Comparison of ENCODE assay signal across 15 cellular contexts in the genomic region with DNA sequence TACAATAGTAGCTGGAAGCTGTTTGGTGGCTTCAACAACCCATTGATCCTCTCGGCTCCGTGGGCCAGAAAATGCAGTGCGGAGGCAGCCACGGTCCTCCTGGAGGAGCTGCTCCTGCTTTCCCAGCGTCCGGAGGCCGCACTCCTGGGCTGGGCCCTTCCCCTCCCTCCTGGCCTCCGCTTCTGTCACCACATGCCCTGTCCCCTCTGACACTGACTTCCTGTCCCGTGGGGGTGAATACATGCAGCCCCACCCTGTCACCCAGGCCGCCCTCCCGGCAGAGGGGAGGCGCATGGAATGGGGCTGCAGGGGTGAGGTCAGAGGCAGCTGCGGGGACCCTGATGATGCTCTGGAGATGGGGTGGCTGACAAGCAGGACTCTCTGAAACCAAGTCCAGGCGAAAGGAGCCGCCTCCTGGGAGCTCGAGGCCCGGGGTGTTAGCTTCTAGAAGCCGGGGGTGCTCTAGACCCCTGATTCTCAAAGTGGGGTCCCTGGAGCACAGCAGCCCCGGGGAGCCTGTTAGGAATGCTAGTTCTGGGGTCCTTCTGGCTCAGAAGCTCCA. TPM values are rescaled to one million over a fixed set of nuclear protein-coding genes. Genes with fewer than 3 reads are reported as not detected.
DNase-seq lines count a peak whose midpoint lies in the region; ATAC-seq and TF ChIP-seq lines count a peak whose summit lies in the region.
"Had no signal": no experiment of that assay in that cellular context is flagged by ENCODE, and none has a peak within 500 bp of the region (broad histone marks: within the 10 kb centered on the region; RNA-seq: fewer than 3 reads in every experiment).

No MANE protein-coding gene starts in this region.

- no TSS peak for BruUV-seq in IMR-90 (replicated peaks; lab: Mats Ljungman, UMichigan)

- DNase-seq in left cardiac atrium (peak; percentile 13), left ventricle myocardium inferior (no peak), IMR-90 (no peak), right cardiac atrium (peak; percentile 0 to 46 (median 29)), psoas muscle (peak; percentile 9 to 35), superior temporal gyrus (ENCODE audit: extremely low spot score) (no peak), NCI-H187 (lab: John Stamatoyannopoulos, UW) (no peak), germinal center (ENCODE audit: low spot score) (no peak)
- DNase-seq: CD4-positive, alpha-beta T cell; DMS153; DMS79; GDM1; HCEC 1CT had no signal

- H3K9me3 ChIP-seq in left ventricle myocardium inferior (replicated peaks), result no peaks in the 10 kb centered on the region
- H3K9me3 ChIP-seq in IMR-90 (ENCODE audit: control insufficient read depth, insufficient read depth, low read length), result no peaks in the 10 kb centered on the region
- H3K9me3 ChIP-seq in right cardiac atrium (ENCODE audit: control insufficient read depth, low read length), result no peaks in the 10 kb centered on the region
- H3K9me3 ChIP-seq in psoas muscle, result no peaks in the 10 kb centered on the region

- H3K14ac ChIP-seq in IMR-90 (replicated peaks; ENCODE audit: low read depth, low read length), result no peak overlapping the region

- H3K79me1 ChIP-seq in IMR-90 (ENCODE audit: low read depth in 1 of 2, low read length in 2 of 2), result no peaks in the 10 kb centered on the region

- TF ChIP-seq CTCF in left ventricle myocardium inferior (IDR thresholded peaks at IDR 0.05; ENCODE audit: borderline replicate concordance) (no peak), IMR-90 (conservative IDR thresholded peaks at IDR 0.05; ENCODE audit: low read depth, low read length) (no peak), psoas muscle (IDR thresholded peaks at IDR 0.05) (no peak)

- no peak for ATAC-seq in left cardiac atrium
- no peak for ATAC-seq in IMR-90 (ENCODE audit: low read depth)
- ATAC-seq in right cardiac atrium, result no peak
- no peak for ATAC-seq in psoas muscle

- H3K9ac ChIP-seq in IMR-90 (ENCODE audit: low read depth, low read length), result no peak overlapping the region

- TF ChIP-seq POLR2A in IMR-90 (IDR thresholded peaks at IDR 0.05; ENCODE audit: low read depth, low read length), result no peak

- H3K56ac ChIP-seq in IMR-90 (ENCODE audit: extremely low read depth, insufficient read depth, low read length), result no peak overlapping the region

- no peak overlapping the region for H4K8ac ChIP-seq in IMR-90 (ENCODE audit: low read depth in 2 of 2, low read length in 2 of 2)

- POLR2A ChIA-PET in IMR-90 (lab: Charles Lee; ENCODE audit: unreplicated experiment), result no interaction called here

- H4K91ac ChIP-seq in IMR-90 (ENCODE audit: insufficient read depth, low read depth, low read length), result no peak overlapping the region

- intact Hi-C loops in left cardiac atrium (cut with DNase I), result no loop called here
- intact Hi-C loops in left ventricle myocardium inferior (cut with micrococcal nuclease), result no loop called here
- intact Hi-C loops in IMR-90 (cut with micrococcal nuclease), result no loop called here
- intact Hi-C loops in right cardiac atrium (cut with DNase I), result no loop called here
- intact Hi-C loops in psoas muscle (cut with DNase I), result no loop called here

- no peak overlapping the region for H2BK5ac ChIP-seq in IMR-90 (ENCODE audit: low read depth, low read length, poor library complexity, severe bottlenecking)

- H2BK15ac ChIP-seq in IMR-90 (ENCODE audit: low read depth, low read length), result no peak overlapping the region

- H2BK20ac ChIP-seq in IMR-90 (ENCODE audit: low read depth, low read length), result no peak overlapping the region

- no peak overlapping the region for H2AFZ ChIP-seq in IMR-90 (replicated peaks; ENCODE audit: low read length, poor library complexity)
- H2AFZ ChIP-seq: GM23338 had no signal

- H3K4me2 ChIP-seq in IMR-90 (ENCODE audit: low read depth, low read length), result no peak overlapping the region
- H3K4me2 ChIP-seq: GM23338 had no signal

- dilution Hi-C loops in IMR-90 (cut with HindIII; ENCODE audit: low sequenced_read_pairs, unreplicated experiment), result no loop called here

- no peak overlapping the region for H3K18ac ChIP-seq in IMR-90 (ENCODE audit: low read depth, low read length)

- no peak overlapping the region for H3K27ac ChIP-seq in left ventricle myocardium inferior (replicated peaks)
- H3K27ac ChIP-seq in IMR-90 (ENCODE audit: insufficient read depth, low read length), result no peak overlapping the region
- no peak overlapping the region for H3K27ac ChIP-seq in right cardiac atrium (ENCODE audit: low read length)
- no peak overlapping the region for H3K27ac ChIP-seq in psoas muscle
- H3K27ac ChIP-seq: C4-2B had no signal

- H4K20me1 ChIP-seq in IMR-90 (ENCODE audit: insufficient read depth, low read length), result no peaks in the 10 kb centered on the region

- no peak for TF ChIP-seq RAD21 in IMR-90 (IDR thresholded peaks at IDR 0.05; ENCODE audit: low read length)

- in situ Hi-C loops in IMR-90 (cut with MboI; ENCODE audit: low sequenced_read_pairs), result no loop called here

- H3K4me1 ChIP-seq in left ventricle myocardium inferior (no peaks in the 10 kb centered on the region), IMR-90 (ENCODE audit: control insufficient read depth, insufficient read depth, low read length) (no peaks in the 10 kb centered on the region), right cardiac atrium (ENCODE audit: control insufficient read depth, insufficient read depth, low read length) (no peaks in the 10 kb centered on the region), psoas muscle (no peaks in the 10 kb centered on the region)

- H3K4me3 ChIP-seq in left ventricle myocardium inferior (no peak overlapping the region), IMR-90 (ENCODE audit: insufficient read depth, low read depth, low read length) (no peak overlapping the region), right cardiac atrium (ENCODE audit: low read length) (no peak overlapping the region), psoas muscle (no peak overlapping the region)
- H3K4me3 ChIP-seq: GM23338 had no signal

- no peaks in the 10 kb centered on the region for H3K36me3 ChIP-seq in left ventricle myocardium inferior
- H3K36me3 ChIP-seq in IMR-90 (ENCODE audit: control insufficient read depth, insufficient read depth, low read length), result no peaks in the 10 kb centered on the region
- no peaks in the 10 kb centered on the region for H3K36me3 ChIP-seq in psoas muscle (ENCODE audit: insufficient read depth in 1 of 2, low read depth in 1 of 2)

- peak overlapping the region; percentile 24 for H2AK9ac ChIP-seq in IMR-90 (replicated peaks; ENCODE audit: low read depth, low read length, poor library complexity)

- peaks cover 93% of the 10 kb centered on the region for H3K27me3 ChIP-seq in left ventricle myocardium inferior (ENCODE audit: low read depth)
- H3K27me3 ChIP-seq in IMR-90 (ENCODE audit: control insufficient read depth, insufficient read depth, low read length), result peaks cover 65% of the 10 kb centered on the region
- H3K27me3 ChIP-seq in right cardiac atrium (ENCODE audit: control insufficient read depth, insufficient read depth), result no peaks in the 10 kb centered on the region
- H3K27me3 ChIP-seq in psoas muscle (ENCODE audit: insufficient read depth in 3 of 3, low read length in 2 of 3), result peaks cover 0 to 46% (median 14%) of the 10 kb centered on the region in 3 donors

- H2BK120ac ChIP-seq in IMR-90 (ENCODE audit: low read depth, low read length), result no peak overlapping the region

- H3K23ac ChIP-seq in IMR-90 (ENCODE audit: low read depth, low read length), result no peak overlapping the region

- no peak overlapping the region for H4K5ac ChIP-seq in IMR-90 (ENCODE audit: low read depth, low read length)

- no peaks in the 10 kb centered on the region for H3K9me1 ChIP-seq in IMR-90 (ENCODE audit: insufficient read depth, low read length)

- 58% methylated on average over 9 of the region's 19 CpGs; no CpG with 5 or more reads in 1 of the 2 experiments for WGBS in IMR-90 (ENCODE audit: extremely low coverage in 2 of 2, insufficient read length in 1 of 2), 2 experiments
- 62% methylated on average over 19 of the region's 19 CpGs for WGBS in right cardiac atrium
- 61 to 68% (median 66%) methylated on average over 16 to 19 of the region's 19 CpGs for WGBS in psoas muscle, 3 donors

- H2AK5ac ChIP-seq in IMR-90 (ENCODE audit: low read depth, low read length), result no peak overlapping the region

- no peak overlapping the region for H3K4ac ChIP-seq in IMR-90 (ENCODE audit: low read depth, low read length)

- CTCF ChIA-PET in IMR-90 (lab: Yijun Ruan, JAX), result no interaction called here

TF ChIP-seq in IMR-90, 13 proteins besides CTCF, POLR2A, EP300 and RAD21 (continues in another document):
- TF ChIP-seq SMC3 (IDR thresholded peaks at IDR 0.05; ENCODE audit: low read depth, low read length) (no peak), RFX5 (IDR thresholded peaks at IDR 0.05; ENCODE audit: low read depth, low read length) (no peak), BHLHE40 (IDR thresholded peaks at IDR 0.05; ENCODE audit: low read depth, low read length) (no peak), MAFK (IDR thresholded peaks at IDR 0.05; ENCODE audit: low read depth, low read length) (no peak), CHD1 (IDR thresholded peaks at IDR 0.05; ENCODE audit: low read depth, low read length) (no peak), CEBPB (IDR thresholded peaks at IDR 0.05; ENCODE audit: low read depth, low read length) (no peak), MXI1 (IDR thresholded peaks at IDR 0.05; ENCODE audit: borderline replicate concordance, low read depth, low read length) (no peak)

RNA-seq across cellular contexts. Expression of a gene that starts 32.2 kb away (rescaled TPM):
- total RNA-seq in left cardiac atrium (10 to 100 TPM in 1 of 2 donors, 1 to 10 TPM in 1; 8.4 to 10.9 TPM), left ventricle myocardium inferior (10.3 TPM), IMR-90 (2012; rRNA removed) (5.2 and 6.1 TPM in 2 replicates), right cardiac atrium (10 to 100 TPM in 1 of 4 donors, 1 to 10 TPM in 3; 7.7 to 10.1 (median 9.1) TPM), psoas muscle (10 to 100 TPM in 3 of 4 donors, 1 to 10 TPM in 1; 7.9 to 25.7 (median 17.7) TPM)
- polyA plus RNA-seq in IMR-90 (2012; rRNA removed) (13.4 and 17.0 TPM in 2 replicates), right cardiac atrium (11.0 TPM), psoas muscle (10 to 100 TPM; 28.4 to 36.7 (median 30.8) TPM)
- 12.0 and 16.4 TPM in 2 replicates for polyA plus RNA-seq in IMR-90 (2012; cell fraction: cytosol; rRNA removed)
- 12.2 and 32.5 TPM in 2 replicates for polyA plus RNA-seq in IMR-90 (2012; cell fraction: nucleus; rRNA removed; ENCODE audit: low replicate concordance)

RNA-seq across cellular contexts. Expression of a gene that starts 32.3 kb away (rescaled TPM):
- total RNA-seq in left cardiac atrium (10 to 100 TPM in 1 of 2 donors, 1 to 10 TPM in 1; 8.7 to 11.3 TPM), left ventricle myocardium inferior (9.0 TPM), IMR-90 (2012; rRNA removed) (3.3 and 3.8 TPM in 2 replicates), right cardiac atrium (10 to 100 TPM in 2 of 4 donors, 1 to 10 TPM in 2; 7.4 to 11.7 (median 10.1) TPM), psoas muscle (10 to 100 TPM in 3 of 4 donors, 1 to 10 TPM in 1; 7.3 to 17.1 (median 11.8) TPM)
- polyA plus RNA-seq in IMR-90 (2012; rRNA removed) (14.5 and 17.2 TPM in 2 replicates), right cardiac atrium (10.9 TPM), psoas muscle (10 to 100 TPM; 11.7 to 17.0 (median 14.8) TPM)
- 10.6 and 16.7 TPM in 2 replicates for polyA plus RNA-seq in IMR-90 (2012; cell fraction: cytosol; rRNA removed)
- polyA plus RNA-seq in IMR-90 (2012; cell fraction: nucleus; rRNA removed; ENCODE audit: low replicate concordance), result 29.6 and 67.5 TPM in 2 replicates

Comparison
In these comparisons a context has a peak if more than half of its experiments do, and no peak if none do; other contexts are left out.
1. DNase-seq: peak in left cardiac atrium (single experiment), right cardiac atrium (3 of 3) and psoas muscle (2 of 2); none in left ventricle myocardium inferior (single experiment), IMR-90 (single experiment), superior temporal gyrus (single experiment), NCI-H187 (0 of 2) and germinal center (single experiment).